ENCODE assay signal across 8 cellular contexts in genomic region chr15:83066761-83067637, GRCh38. TPM values are rescaled to one million over a fixed set of nuclear protein-coding genes. Genes with fewer than 3 reads are reported as not detected.
DNase-seq lines count a peak whose midpoint lies in the region; ATAC-seq and TF ChIP-seq lines count a peak whose summit lies in the region.

BTBD1 (minus strand) TSS chr15:83067252; CDS start chr15:83067151, 101 bp downstream.

- H3K4me3 ChIP-seq in OCI-LY3 (ENCODE audit: low read length) (peak within 1 kb of the TSS; percentile 84), mucosa of descending colon (peak within 1 kb of the TSS; percentile 88)

- peak within 1 kb of the TSS; percentile 55 for H2AFZ ChIP-seq in OCI-LY3 (ENCODE audit: low read depth, low read length)

- peaks cover 50% of the 10 kb centered on the region for H3K79me2 ChIP-seq in OCI-LY3 (ENCODE audit: low read length)

- H3K9me3 ChIP-seq in OCI-LY3 (ENCODE audit: insufficient read depth, low read length), result no peaks in the 10 kb centered on the region
- H3K9me3 ChIP-seq in mucosa of descending colon, result no peaks in the 10 kb centered on the region

- H3K4me2 ChIP-seq in OCI-LY3 (ENCODE audit: low read length), result peak within 1 kb of the TSS; percentile 97

- peak within 1 kb of the TSS; percentile 90 for H3K9ac ChIP-seq in OCI-LY3 (ENCODE audit: low read length)

- H4K20me1 ChIP-seq in OCI-LY3 (ENCODE audit: insufficient read depth, low read length), result peaks cover 38% of the 10 kb centered on the region

- ATAC-seq in GM21367 (IDR thresholded peaks at IDR 0.05; ENCODE audit: unreplicated experiment) (peak; percentile 77), mucosa of descending colon (peak; percentile 98)

- intact Hi-C loops in mucosa of descending colon (cut with DNase I, micrococcal nuclease), result no loop called here

- no peaks in the 10 kb centered on the region for H3K27me3 ChIP-seq in OCI-LY3 (ENCODE audit: low read depth, low read length)

- H3K36me3 ChIP-seq in OCI-LY3 (replicated peaks; ENCODE audit: low read depth, low read length) (peaks cover 9% of the 10 kb centered on the region), mucosa of descending colon (ENCODE audit: low read depth) (no peaks in the 10 kb centered on the region)

- peak; percentile 97 for DNase-seq in D341Med (ENCODE audit: low spot score)
- DNase-seq in HT1080 (ENCODE audit: low read depth), result peak; percentile 97
- peak; percentile 62 for DNase-seq in activated T-cell treated with anti-CD3 and anti-CD28 coated beads for 1 hour (ENCODE audit: low read depth)
- peak; percentile 95 for DNase-seq in epidermal melanocyte (ENCODE audit: insufficient read length, low spot score)
- peak; percentile 91 to 96 (median 96) for DNase-seq in mucosa of descending colon
- DNase-seq in stimulated activated CD8-positive, alpha-beta memory T cell treated with anti-CD3 and anti-CD28 coated beads, Interleukin-4, amount 100 ng/mL, for 1 hour (ENCODE audit: low read depth in 2 of 2, low spot score in 1 of 2), result peak; percentile 46 to 54

- H3K4me1 ChIP-seq in OCI-LY3 (ENCODE audit: low read length) (peaks cover 47% of the 10 kb centered on the region), mucosa of descending colon (ENCODE audit: low read depth) (peaks cover 35% of the 10 kb centered on the region)

- TF ChIP-seq CTCF in OCI-LY3 (IDR thresholded peaks at IDR 0.05; ENCODE audit: low read depth, low read length), result peak; percentile 26; the same call in 1 of the 2 replicates
- TF ChIP-seq CTCF in mucosa of descending colon (IDR thresholded peaks at IDR 0.05), result peak; percentile 29

- peak within 1 kb of the TSS; percentile 75 for H3K27ac ChIP-seq in OCI-LY3 (ENCODE audit: low read length)

RNA-seq across cellular contexts. Expression of gene BTBD1, which starts in this region (rescaled TPM):
- total RNA-seq in HT1080 (2014; rRNA removed; shearing (Covaris generic)), result 95.0 and 108 TPM in 2 replicates
- 69.4 and 80.1 TPM in 2 replicates for polyA plus RNA-seq in HT1080 (2015; cell fraction: cytosol; rRNA removed)
- 41.2 and 46.9 TPM in 2 replicates for polyA plus RNA-seq in HT1080 (2015; cell fraction: nucleus; rRNA removed)
- 10 to 100 TPM; 50.9 to 57.8 (median 53.7) TPM for total RNA-seq in mucosa of descending colon

Comparison
In these comparisons a context has a peak if more than half of its experiments do, and no peak if none do; other contexts are left out.
1. Peak in every context shown above with its lines: DNase-seq, ATAC-seq, H3K4me3 ChIP-seq and H3K27ac ChIP-seq.